Comparison of ENCODE assay signal across 1 cellular context in genomic region chr4:81510643-81511189, GRCh38.
TF ChIP-seq lines count a peak whose summit lies in the region.

No MANE protein-coding gene starts in this region.

TF ChIP-seq in K562, 482 proteins besides CTCF, POLR2A, EP300 and RAD21:
- TF ChIP-seq RAD51 (IDR thresholded peaks at IDR 0.05; ENCODE audit: borderline replicate concordance, low read depth) = no peak
- peak; percentile 15; the same call in 1 of the 2 replicates for TF ChIP-seq PKNOX1 (IDR thresholded peaks at IDR 0.05)
